ENCODE assay signal across 36 cellular contexts in genomic region chr7:70870349-70870748, GRCh38.
"Had no signal": no experiment of that assay in that cellular context is flagged by ENCODE, and none has a peak within 500 bp of the region (broad histone marks: within the 10 kb centered on the region; RNA-seq: fewer than 3 reads in every experiment).

No MANE protein-coding gene starts in this region.

- H3K9me3 ChIP-seq: adrenal gland, body of pancreas, colonic mucosa had no signal

- FAIRE-seq: frontal cortex had no signal

- ATAC-seq: activated CD4-positive, alpha-beta T cell treated with anti-CD3 and anti-CD28 coated beads for 36 hours; activated CD8-positive, alpha-beta memory T cell treated with anti-CD3 and anti-CD28 coated beads, Interleukin-2, amount 10 ng/mL, durations not matched to agents 7 days and 5 days; activated CD8-positive, alpha-beta T cell treated with anti-CD3 and anti-CD28 coated beads, Interleukin-2, amount 10 ng/mL, durations not matched to agents 7 days and 5 days; activated naive CD8-positive, alpha-beta T cell treated with anti-CD3 and anti-CD28 coated beads, Interleukin-2, amount 50 U/mL, for 24 hours; body of pancreas; esophagus mucosa; T-helper 17 cell had no signal

- H3K36me3 ChIP-seq: adrenal gland, cardiac muscle cell, colonic mucosa, WERI-Rb-1 had no signal

- H3K4me1 Mint-ChIP-seq: activated CD4-positive, alpha-beta T cell treated with anti-CD3 and anti-CD28 coated beads for 36 hours; activated CD4-positive, alpha-beta T cell treated with anti-CD3 and anti-CD28 coated beads, Interleukin-2, amount 10 ng/mL, durations not matched to agents 24 days and 14 days; activated CD8-positive, alpha-beta memory T cell treated with anti-CD3 and anti-CD28 coated beads, Interleukin-2, amount 10 ng/mL, durations not matched to agents 7 days and 5 days; activated naive CD4-positive, alpha-beta T cell treated with anti-CD3 and anti-CD28 coated beads, Interleukin-2, amount 50 U/mL, for 24 hours; activated naive CD8-positive, alpha-beta T cell treated with anti-CD3 and anti-CD28 coated beads for 36 hours; activated naive CD8-positive, alpha-beta T cell treated with anti-CD3 and anti-CD28 coated beads, Interleukin-2, amount 50 U/mL, for 24 hours; T-helper 17 cell had no signal

- H3K4me3 ChIP-seq: adrenal gland, body of pancreas, cardiac muscle cell, colonic mucosa had no signal

- H3K4me1 ChIP-seq: adrenal gland, body of pancreas, colonic mucosa had no signal

- H3K36me3 Mint-ChIP-seq: activated CD8-positive, alpha-beta memory T cell treated with anti-CD3 and anti-CD28 coated beads, Interleukin-2, amount 10 ng/mL, durations not matched to agents 7 days and 5 days; activated naive CD4-positive, alpha-beta T cell treated with anti-CD3 and anti-CD28 coated beads, Interleukin-2, amount 50 U/mL, for 24 hours; activated naive CD8-positive, alpha-beta T cell treated with anti-CD3 and anti-CD28 coated beads for 36 hours had no signal

- H3K4me3 Mint-ChIP-seq: activated CD4-positive, alpha-beta memory T cell treated with anti-CD3 and anti-CD28 coated beads for 36 hours; activated CD4-positive, alpha-beta T cell treated with anti-CD3 and anti-CD28 coated beads for 36 hours; activated CD4-positive, alpha-beta T cell treated with anti-CD3 and anti-CD28 coated beads, Interleukin-2, amount 10 ng/mL, durations not matched to agents 24 days and 14 days; activated CD8-positive, alpha-beta memory T cell treated with anti-CD3 and anti-CD28 coated beads, Interleukin-2, amount 10 ng/mL, durations not matched to agents 7 days and 5 days; activated CD8-positive, alpha-beta T cell treated with anti-CD3 and anti-CD28 coated beads, Interleukin-2, amount 10 ng/mL, durations not matched to agents 7 days and 5 days; activated naive CD4-positive, alpha-beta T cell treated with anti-CD3 and anti-CD28 coated beads for 36 hours; activated naive CD4-positive, alpha-beta T cell treated with anti-CD3 and anti-CD28 coated beads, Interleukin-2, amount 50 U/mL, for 24 hours; activated naive CD8-positive, alpha-beta T cell treated with anti-CD3 and anti-CD28 coated beads for 36 hours; activated naive CD8-positive, alpha-beta T cell treated with anti-CD3 and anti-CD28 coated beads, Interleukin-2, amount 50 U/mL, for 24 hours; activated T-helper 1 cell treated with anti-CD3 and anti-CD28 coated beads, Interleukin-12 subunit alpha, Interleukin-12 subunit beta, Interleukin-2, Interleukin-4 antibody, amounts not matched to agents 30 ng/mL and 10 ng/mL and 1 ng/mL, durations not matched to agents 14 hours and 24 hours and 36 hours; T-helper 17 cell; T-helper 2 cell treated with Interferon-gamma antibody and Interleukin-4, amounts not matched to agents 5 μg/mL and 100 μg/mL, for 36 hours had no signal

- H3K27ac ChIP-seq: adrenal gland, body of pancreas, cardiac muscle cell, colonic mucosa, WERI-Rb-1 had no signal

- DNase-seq: activated CD4-positive, alpha-beta memory T cell treated with anti-CD3 and anti-CD28 coated beads for 36 hours; activated CD4-positive, alpha-beta T cell treated with anti-CD3 and anti-CD28 coated beads for 36 hours; activated CD4-positive, alpha-beta T cell treated with anti-CD3 and anti-CD28 coated beads, Interleukin-2, amount 10 ng/mL, durations not matched to agents 24 days and 14 days; activated CD4-positive, CD25-positive, alpha-beta regulatory T cell; activated CD4-positive, CD25-positive, alpha-beta regulatory T cell treated with anti-CD3 and anti-CD28 coated beads, Interleukin-2, amount 50 U/mL, for 72 hours; activated CD8-positive, alpha-beta memory T cell treated with anti-CD3 and anti-CD28 coated beads, Interleukin-2, amount 10 ng/mL, durations not matched to agents 7 days and 5 days; activated CD8-positive, alpha-beta memory T cell treated with anti-CD3 and anti-CD28 coated beads, Interleukin-2, amount 50 U/mL, for 4 hours; activated CD8-positive, alpha-beta T cell treated with anti-CD3 and anti-CD28 coated beads, Interleukin-2, amount 10 ng/mL, durations not matched to agents 7 days and 5 days; activated effector memory CD4-positive, alpha-beta T cell treated with anti-CD3 and anti-CD28 coated beads, Interleukin-2, amount 50 U/mL, for 16 hours; activated naive CD4-positive, alpha-beta T cell treated with anti-CD3 and anti-CD28 coated beads for 36 hours; activated naive CD8-positive, alpha-beta T cell treated with anti-CD3 and anti-CD28 coated beads for 36 hours; activated naive CD8-positive, alpha-beta T cell treated with anti-CD3 and anti-CD28 coated beads, Interleukin-2, amount 50 U/mL, for 24 hours; activated T-cell treated with anti-CD3 and anti-CD28 coated beads, Interleukin-2, amount 50 U/mL, for 1 hour; activated T-cell treated with anti-CD3 and anti-CD28 coated beads, Interleukin-2, amount 50 U/mL, for 48 hours; adrenal gland; amygdala; aorta; body of pancreas; central memory CD4-positive, alpha-beta T cell; cerebellar nuclear complex; colonic mucosa; effector CD8-positive, alpha-beta T cell; foreskin fibroblast; glutamatergic neuron; SW 1271; T-helper 1 cell; T-helper 17 cell; T1000; WERI-Rb-1 had no signal

- H3K27ac Mint-ChIP-seq: activated CD4-positive, alpha-beta memory T cell treated with anti-CD3 and anti-CD28 coated beads for 36 hours; activated CD4-positive, alpha-beta T cell treated with anti-CD3 and anti-CD28 coated beads for 36 hours; activated CD4-positive, alpha-beta T cell treated with anti-CD3 and anti-CD28 coated beads, Interleukin-2, amount 10 ng/mL, durations not matched to agents 24 days and 14 days; activated CD8-positive, alpha-beta memory T cell treated with anti-CD3 and anti-CD28 coated beads, Interleukin-2, amount 10 ng/mL, durations not matched to agents 7 days and 5 days; activated CD8-positive, alpha-beta T cell treated with anti-CD3 and anti-CD28 coated beads, Interleukin-2, amount 10 ng/mL, durations not matched to agents 7 days and 5 days; activated naive CD4-positive, alpha-beta T cell treated with anti-CD3 and anti-CD28 coated beads for 36 hours; activated naive CD4-positive, alpha-beta T cell treated with anti-CD3 and anti-CD28 coated beads, Interleukin-2, amount 50 U/mL, for 24 hours; activated naive CD8-positive, alpha-beta T cell treated with anti-CD3 and anti-CD28 coated beads for 36 hours; activated naive CD8-positive, alpha-beta T cell treated with anti-CD3 and anti-CD28 coated beads, Interleukin-2, amount 50 U/mL, for 24 hours; activated T-helper 1 cell treated with anti-CD3 and anti-CD28 coated beads, Interleukin-12 subunit alpha, Interleukin-12 subunit beta, Interleukin-2, Interleukin-4 antibody, amounts not matched to agents 30 ng/mL and 10 ng/mL and 1 ng/mL, durations not matched to agents 14 hours and 24 hours and 36 hours; activated T-helper 2 cell treated with anti-CD3 and anti-CD28 coated beads, Interferon-gamma antibody, Interleukin-2, Interleukin-4, amounts not matched to agents 10 μg/mL and 5 μg/mL and 100 μg/mL, durations not matched to agents 14 hours and 24 hours and 36 hours; T-helper 17 cell; T-helper 2 cell treated with Interferon-gamma antibody and Interleukin-4, amounts not matched to agents 5 μg/mL and 100 μg/mL, for 36 hours had no signal

- H3K27me3 ChIP-seq: adrenal gland, cardiac muscle cell, colonic mucosa had no signal

- H3K27me3 Mint-ChIP-seq: activated CD4-positive, alpha-beta memory T cell treated with anti-CD3 and anti-CD28 coated beads for 36 hours; activated CD4-positive, alpha-beta T cell treated with anti-CD3 and anti-CD28 coated beads for 36 hours; activated CD4-positive, alpha-beta T cell treated with anti-CD3 and anti-CD28 coated beads, Interleukin-2, amount 10 ng/mL, durations not matched to agents 24 days and 14 days; activated CD8-positive, alpha-beta memory T cell treated with anti-CD3 and anti-CD28 coated beads, Interleukin-2, amount 10 ng/mL, durations not matched to agents 7 days and 5 days; activated naive CD4-positive, alpha-beta T cell treated with anti-CD3 and anti-CD28 coated beads, Interleukin-2, amount 50 U/mL, for 24 hours; activated naive CD8-positive, alpha-beta T cell treated with anti-CD3 and anti-CD28 coated beads, Interleukin-2, amount 50 U/mL, for 24 hours; T-helper 17 cell had no signal
